In genomic region chr7:1542841-1543747, GRCh38 we compare ENCODE assay signal across 21 cellular contexts. TPM values are rescaled to one million over a fixed set of nuclear protein-coding genes. Genes with fewer than 3 reads are reported as not detected.
DNase-seq lines count a peak whose midpoint lies in the region; ATAC-seq, FAIRE-seq and TF ChIP-seq lines count a peak whose summit lies in the region.
"Had no signal": no experiment of that assay in that cellular context is flagged by ENCODE, and none has a peak within 500 bp of the region (broad histone marks: within the 10 kb centered on the region; RNA-seq: fewer than 3 reads in every experiment).

No MANE protein-coding gene starts in this region.

- POLR2A ChIA-PET in Panc1 (lab: Charles Lee): interaction anchor here (0.5 to 0.6 kb wide), 3 partner anchors 8 to 100 kb away, joined by 4 to 5 read pairs (median 4); no protein-coding TSS in a partner anchor
- POLR2A ChIA-PET in HepG2 (lab: Yijun Ruan, JAX): interaction anchor here (4.8 kb wide), 1 partner anchor 12 kb away, joined by 30 read pairs; the partner anchor contains the start of gene TMEM184A

- no peaks in the 10 kb centered on the region for H4K20me1 ChIP-seq in HepG2 (ENCODE audit: insufficient read depth, low read length)

- 83% methylated on average over 38 of the region's 38 CpGs for WGBS in right cardiac atrium
- 96% methylated on average over 29 of the region's 38 CpGs for WGBS in HepG2 (ENCODE audit: low lambda C conversion rate)

- H3K27ac Mint-ChIP-seq in activated naive CD8-positive, alpha-beta T cell treated with anti-CD3 and anti-CD28 coated beads, Interleukin-2, amount 50 U/mL, for 24 hours: no peak overlapping the region

- TF ChIP-seq POLR2A in HepG2 (IDR thresholded peaks at IDR 0.05; ENCODE audit: insufficient read depth in 1 of 2, low read depth in 2 of 2, low read length in 2 of 2): no peak

- H3K27me3 ChIP-seq in right cardiac atrium (ENCODE audit: control insufficient read depth, insufficient read depth): no peaks in the 10 kb centered on the region
- H3K27me3 ChIP-seq in Panc1 (ENCODE audit: control insufficient read depth, insufficient read depth, low read length): no peaks in the 10 kb centered on the region
- no peaks in the 10 kb centered on the region for H3K27me3 ChIP-seq in HepG2 (ENCODE audit: control insufficient read depth in 1 of 2, insufficient read depth in 2 of 2, low read length in 2 of 2)

- FAIRE-seq in HepG2 (lab: Jason Lieb, UNC) (no peak), urothelium cell line (lab: Jason Lieb, UNC) (peak; percentile 91)
- FAIRE-seq: endometrium, TTC549 had no signal

- H3K36me3 Mint-ChIP-seq in activated naive CD8-positive, alpha-beta T cell treated with anti-CD3 and anti-CD28 coated beads, Interleukin-2, amount 50 U/mL, for 24 hours (ENCODE audit: low read depth): no peaks in the 10 kb centered on the region

- BruUV-seq in Panc1 (replicated peaks; lab: Mats Ljungman, UMichigan) (no TSS peak), HepG2 (replicated peaks; lab: Mats Ljungman, UMichigan) (no TSS peak)

- intact Hi-C loops in right cardiac atrium (cut with DNase I) (no loop called here), Right ventricle myocardium inferior (cut with DNase I) (no loop called here), Panc1 (cut with micrococcal nuclease; ENCODE audit: unreplicated experiment) (no loop called here), HepG2 (cut with micrococcal nuclease; ENCODE audit: unreplicated experiment) (no loop called here)

- H3K4me2 ChIP-seq in HepG2 (ENCODE audit: low read depth, low read length): no peak overlapping the region

- no peak for ATAC-seq in right cardiac atrium
- no peak for ATAC-seq in Right ventricle myocardium inferior
- ATAC-seq in Panc1: no peak
- ATAC-seq in HepG2: no peak
- no peak for ATAC-seq in activated naive CD8-positive, alpha-beta T cell treated with anti-CD3 and anti-CD28 coated beads, Interleukin-2, amount 50 U/mL, for 24 hours
- ATAC-seq in GM19467 (IDR thresholded peaks at IDR 0.05; ENCODE audit: unreplicated experiment): no peak
- ATAC-seq: stimulated activated naive CD8-positive, alpha-beta T cell treated with anti-CD3 and anti-CD28 coated beads, Interleukin-15, amount 100 ng/mL, for 72 hours had no signal

- in situ Hi-C loops in Panc1 (cut with HindIII; ENCODE audit: low pct_unique_long_range_greater_than_20kb, low sequenced_read_pairs): no loop called here
- in situ Hi-C loops in HepG2 (cut with HindIII; ENCODE audit: extremely low pct_ligation_motif_present, low pct_unique_long_range_greater_than_20kb): no loop called here

- H3K79me2 ChIP-seq in HepG2 (ENCODE audit: insufficient read depth, low read length): peaks cover 8% of the 10 kb centered on the region

- no peak overlapping the region for H3K9ac ChIP-seq in HepG2 (ENCODE audit: insufficient read depth, low read depth, low read length)

- TF ChIP-seq EP300 in HepG2 (IDR thresholded peaks at IDR 0.05; ENCODE audit: low read depth in 2 of 2, low read length in 2 of 2): no peak
- no peak for TF ChIP-seq EP300 in HepG2 (CRISPR knock-in tag; IDR thresholded peaks at IDR 0.05; ENCODE audit: borderline replicate concordance)

- H3K4me1 ChIP-seq in right cardiac atrium (ENCODE audit: control insufficient read depth, insufficient read depth, low read length) (no peaks in the 10 kb centered on the region), Panc1 (ENCODE audit: control insufficient read depth, insufficient read depth, low read length) (peaks cover 67% of the 10 kb centered on the region), HepG2 (ENCODE audit: insufficient read depth, low read length) (no peaks in the 10 kb centered on the region)

- CTCF ChIA-PET in Panc1 (lab: Charles Lee): no interaction called here
- CTCF ChIA-PET in HepG2 (lab: Yijun Ruan, JAX; ENCODE audit: low intra/inter-chr PET ratio, low total read pairs): no interaction called here

- no peak for TF ChIP-seq RAD21 in HepG2 (CRISPR knock-in tag; IDR thresholded peaks at IDR 0.05)

- no peaks in the 10 kb centered on the region for H3K9me3 Mint-ChIP-seq in activated naive CD8-positive, alpha-beta T cell treated with anti-CD3 and anti-CD28 coated beads, Interleukin-2, amount 50 U/mL, for 24 hours
- H3K9me3 Mint-ChIP-seq: stimulated activated naive CD8-positive, alpha-beta T cell treated with anti-CD3 and anti-CD28 coated beads, Interleukin-15, amount 100 ng/mL, for 72 hours had no signal

- no peak overlapping the region for H2AFZ ChIP-seq in HepG2 (ENCODE audit: low read length)

- no peak for TF ChIP-seq CTCF in Panc1 (IDR thresholded peaks at IDR 0.05)
- no peak for TF ChIP-seq CTCF in HepG2 (CRISPR knock-in tag; IDR thresholded peaks at IDR 0.05)

- H3K36me3 ChIP-seq in Panc1 (ENCODE audit: control insufficient read depth, insufficient read depth, low read length) (peaks cover 3% of the 10 kb centered on the region; the same call in 1 of the 2 replicates), HepG2 (replicated peaks in 1 of 2; ENCODE audit: control insufficient read depth in 1 of 2, insufficient read depth in 2 of 2, low read length in 2 of 2) (peaks cover 12 to 27% of the 10 kb centered on the region in 2 experiments; a peak in 4 of 5 replicates)

- DNase-seq in right cardiac atrium (peak in 2 of 3 donors; percentile 61 to 72), Right ventricle myocardium inferior (ENCODE audit: missing footprints) (no peak), Panc1 (ENCODE audit: low read depth, low spot score) (no peak), HepG2 (ENCODE audit: low spot score) (no peak), urothelium cell line (ENCODE audit: low spot score) (no peak), NOMO-1 treated with DMSO at 0.1 percent for 48 hours (lab: John Stamatoyannopoulos, UW; ENCODE audit: unreplicated experiment) (no peak)
- DNase-seq in activated naive CD8-positive, alpha-beta T cell treated with anti-CD3 and anti-CD28 coated beads, Interleukin-2, amount 50 U/mL, for 24 hours: no peak
- DNase-seq: activated CD4-positive, alpha-beta T cell treated with anti-CD3 and anti-CD28 coated beads for 48 hours; anterior cingulate cortex; cerebellar nuclear complex; HCEC 1CT; hypothalamus; Kasumi-1; kidney glomerular epithelial cell; NCI-H1092 treated with DMSO at 0.1 percent for 48 hours; NCI-H524 treated with DMSO at 0.1 percent for 48 hours; occipital lobe; stimulated activated naive CD8-positive, alpha-beta T cell treated with anti-CD3 and anti-CD28 coated beads, Interleukin-15, amount 100 ng/mL, for 72 hours had no signal

- H3K9me3 ChIP-seq in right cardiac atrium (ENCODE audit: control insufficient read depth, low read length): no peaks in the 10 kb centered on the region
- no peaks in the 10 kb centered on the region for H3K9me3 ChIP-seq in Panc1 (ENCODE audit: control insufficient read depth, insufficient read depth, low read depth, low read length)
- no peaks in the 10 kb centered on the region for H3K9me3 ChIP-seq in HepG2 (ENCODE audit: low read length)

- no peaks in the 10 kb centered on the region for H3K4me1 Mint-ChIP-seq in activated naive CD8-positive, alpha-beta T cell treated with anti-CD3 and anti-CD28 coated beads, Interleukin-2, amount 50 U/mL, for 24 hours

- H3K4me3 Mint-ChIP-seq in activated naive CD8-positive, alpha-beta T cell treated with anti-CD3 and anti-CD28 coated beads, Interleukin-2, amount 50 U/mL, for 24 hours: no peak overlapping the region
- H3K4me3 Mint-ChIP-seq: stimulated activated naive CD8-positive, alpha-beta T cell treated with anti-CD3 and anti-CD28 coated beads, Interleukin-15, amount 100 ng/mL, for 72 hours had no signal

- no peak overlapping the region for H3K27ac ChIP-seq in right cardiac atrium (ENCODE audit: low read length)
- peak overlapping the region; percentile 78 for H3K27ac ChIP-seq in Panc1 (ENCODE audit: low read length)
- H3K27ac ChIP-seq in HepG2 (ENCODE audit: extremely low read length, insufficient read depth, low read length): no peak overlapping the region

- no peaks in the 10 kb centered on the region for H3K27me3 Mint-ChIP-seq in activated naive CD8-positive, alpha-beta T cell treated with anti-CD3 and anti-CD28 coated beads, Interleukin-2, amount 50 U/mL, for 24 hours
- H3K27me3 Mint-ChIP-seq: stimulated activated naive CD8-positive, alpha-beta T cell treated with anti-CD3 and anti-CD28 coated beads, Interleukin-15, amount 100 ng/mL, for 72 hours had no signal

- no peak overlapping the region for H3K4me3 ChIP-seq in right cardiac atrium (ENCODE audit: low read length)
- H3K4me3 ChIP-seq in Panc1 (ENCODE audit: low read depth in 2 of 2, low read length in 2 of 2): no peak overlapping the region
- H3K4me3 ChIP-seq in HepG2 (replicated peaks in 1 of 3; ENCODE audit: insufficient read depth in 1 of 3, low read depth in 2 of 3, low read length in 3 of 3): no peak overlapping the region

RNA-seq across cellular contexts. Expression of gene MAFK, which starts 12.6 kb away (rescaled TPM):
- 10 to 100 TPM; 43.6 to 69.3 (median 55.9) TPM for total RNA-seq in right cardiac atrium
- 73.8 TPM for polyA plus RNA-seq in right cardiac atrium
- 50.8 TPM for total RNA-seq in Right ventricle myocardium inferior
- 125 TPM for total RNA-seq in Panc1 (2021; ENCODE audit: unreplicated experiment)
- 120 TPM for polyA plus RNA-seq in Panc1 (2012; ENCODE audit: insufficient read length)
- total RNA-seq in HepG2 (2016; rRNA removed; fragmentation: Illumina TruSeq; extraction: Trizol): 9.2 and 10.4 TPM in 2 replicates
- 1.4 and 1.5 TPM in 2 replicates for total RNA-seq in HepG2 (2016; cell fraction: cytosol; rRNA removed; fragmentation: Illumina TruSeq; extraction: Trizol; ENCODE audit: low read depth)
- total RNA-seq in HepG2 (2016; cell fraction: insoluble cytoplasmic fraction; rRNA removed; fragmentation: Illumina TruSeq; extraction: Trizol): 8.1 and 11.1 TPM in 2 replicates
- total RNA-seq in HepG2 (2016; cell fraction: membrane; rRNA removed; fragmentation: Illumina TruSeq; extraction: Trizol): 4.0 and 4.6 TPM in 2 replicates
- 6.5 TPM in 2 replicates for total RNA-seq in HepG2 (2016; cell fraction: nucleus; rRNA removed; fragmentation: Illumina TruSeq; extraction: Trizol)
- polyA plus RNA-seq in HepG2 (2011; rRNA removed): 7.3 and 13.8 TPM in 2 replicates
- polyA plus RNA-seq in HepG2 (2011; cell fraction: cytosol; rRNA removed): 6.2 and 7.3 TPM in 2 replicates
- polyA plus RNA-seq in HepG2 (2011; cell fraction: nucleus; rRNA removed): 63.2 and 72.7 TPM in 2 replicates
- 15.2 and 31.6 TPM in 2 replicates for polyA plus RNA-seq in HepG2 (2012)
- 0.54 and 0.61 TPM in 2 replicates for polyA plus RNA-seq in HepG2 (2016; cell fraction: cytosol; fragmentation: Illumina TruSeq; extraction: Trizol; ENCODE audit: low read depth)
- 6.5 and 8.2 TPM in 2 replicates for polyA plus RNA-seq in HepG2 (2016; cell fraction: insoluble cytoplasmic fraction; fragmentation: Illumina TruSeq; extraction: Trizol; ENCODE audit: low read depth)
- 1.9 TPM in 2 replicates for polyA plus RNA-seq in HepG2 (2016; cell fraction: membrane; fragmentation: Illumina TruSeq; extraction: Trizol; ENCODE audit: low read depth)
- 19.6 and 20.9 TPM in 2 replicates for polyA plus RNA-seq in HepG2 (2016; cell fraction: nucleus; fragmentation: Illumina TruSeq; extraction: Trizol; ENCODE audit: insufficient read depth, low read depth)
- 11.1 and 17.4 TPM in 2 replicates for polyA minus RNA-seq in HepG2 (2011; rRNA and poly(A)+ RNA removed; ENCODE audit: low replicate concordance)
- 12.7 and 12.8 TPM in 2 replicates for polyA minus RNA-seq in HepG2 (2011; cell fraction: cytosol; rRNA and poly(A)+ RNA removed)
- polyA minus RNA-seq in HepG2 (2011; cell fraction: nucleus; rRNA and poly(A)+ RNA removed): 10.8 and 12.7 TPM in 2 replicates

RNA-seq across cellular contexts. Expression of gene TMEM184A, which starts 12.9 kb away (rescaled TPM):
- under 1 TPM in 3 of 4 donors, not detected in 1; 0.26 to 0.62 (median 0.49) TPM for total RNA-seq in right cardiac atrium
- polyA plus RNA-seq in right cardiac atrium: 0.38 TPM
- 0.32 TPM for total RNA-seq in Right ventricle myocardium inferior
- total RNA-seq in Panc1 (2021; ENCODE audit: unreplicated experiment): 9.2 TPM
- 13.7 TPM for polyA plus RNA-seq in Panc1 (2012; ENCODE audit: insufficient read length)
- 3.1 and 9.5 TPM in 2 replicates for total RNA-seq in HepG2 (2016; rRNA removed; fragmentation: Illumina TruSeq; extraction: Trizol)
- 4.3 and 4.6 TPM in 2 replicates for total RNA-seq in HepG2 (2016; cell fraction: cytosol; rRNA removed; fragmentation: Illumina TruSeq; extraction: Trizol; ENCODE audit: low read depth)
- total RNA-seq in HepG2 (2016; cell fraction: insoluble cytoplasmic fraction; rRNA removed; fragmentation: Illumina TruSeq; extraction: Trizol): 3.8 and 10.6 TPM in 2 replicates
- 5.7 and 6.3 TPM in 2 replicates for total RNA-seq in HepG2 (2016; cell fraction: membrane; rRNA removed; fragmentation: Illumina TruSeq; extraction: Trizol)
- 11.4 and 11.7 TPM in 2 replicates for total RNA-seq in HepG2 (2016; cell fraction: nucleus; rRNA removed; fragmentation: Illumina TruSeq; extraction: Trizol)
- 20.4 and 33.1 TPM in 2 replicates for polyA plus RNA-seq in HepG2 (2011; rRNA removed)
- polyA plus RNA-seq in HepG2 (2011; cell fraction: cytosol; rRNA removed): 9.9 and 13.2 TPM in 2 replicates
- 144 and 175 TPM in 2 replicates for polyA plus RNA-seq in HepG2 (2011; cell fraction: nucleus; rRNA removed)
- 8.4 and 10.9 TPM in 2 replicates for polyA plus RNA-seq in HepG2 (2012)
- polyA plus RNA-seq in HepG2 (2016; cell fraction: cytosol; fragmentation: Illumina TruSeq; extraction: Trizol; ENCODE audit: low read depth): 3.6 and 4.0 TPM in 2 replicates
- 4.3 and 5.0 TPM in 2 replicates for polyA plus RNA-seq in HepG2 (2016; cell fraction: insoluble cytoplasmic fraction; fragmentation: Illumina TruSeq; extraction: Trizol; ENCODE audit: low read depth)
- 4.3 and 5.3 TPM in 2 replicates for polyA plus RNA-seq in HepG2 (2016; cell fraction: membrane; fragmentation: Illumina TruSeq; extraction: Trizol; ENCODE audit: low read depth)
- polyA plus RNA-seq in HepG2 (2016; cell fraction: nucleus; fragmentation: Illumina TruSeq; extraction: Trizol; ENCODE audit: insufficient read depth, low read depth): 25.4 and 29.2 TPM in 2 replicates
- 70.5 and 85.2 TPM in 2 replicates for polyA minus RNA-seq in HepG2 (2011; rRNA and poly(A)+ RNA removed; ENCODE audit: low replicate concordance)
- 6.3 and 12.4 TPM in 2 replicates for polyA minus RNA-seq in HepG2 (2011; cell fraction: cytosol; rRNA and poly(A)+ RNA removed)
- 27.6 and 31.7 TPM in 2 replicates for polyA minus RNA-seq in HepG2 (2011; cell fraction: nucleus; rRNA and poly(A)+ RNA removed)
- total RNA-seq: occipital lobe had no signal

RNA-seq across cellular contexts. Expression of gene PSMG3, which starts 26.7 kb away (rescaled TPM):
- total RNA-seq in right cardiac atrium (10 to 100 TPM; 11.6 to 16.2 (median 13.9) TPM), Right ventricle myocardium inferior (13.3 TPM), Panc1 (2021; ENCODE audit: unreplicated experiment) (59.4 TPM), HepG2 (2016; rRNA removed; fragmentation: Illumina TruSeq; extraction: Trizol) (46.7 and 48.4 TPM in 2 replicates)
- polyA plus RNA-seq in right cardiac atrium (27.6 TPM), HepG2 (2011; rRNA removed) (29.3 and 29.6 TPM in 2 replicates)
- 81.5 TPM for polyA plus RNA-seq in Panc1 (2012; ENCODE audit: insufficient read length)
- 83.1 and 98.2 TPM in 2 replicates for total RNA-seq in HepG2 (2016; cell fraction: cytosol; rRNA removed; fragmentation: Illumina TruSeq; extraction: Trizol; ENCODE audit: low read depth)
- total RNA-seq in HepG2 (2016; cell fraction: insoluble cytoplasmic fraction; rRNA removed; fragmentation: Illumina TruSeq; extraction: Trizol): 50.6 and 51.2 TPM in 2 replicates
- 102 and 118 TPM in 2 replicates for total RNA-seq in HepG2 (2016; cell fraction: membrane; rRNA removed; fragmentation: Illumina TruSeq; extraction: Trizol)
- total RNA-seq in HepG2 (2016; cell fraction: nucleus; rRNA removed; fragmentation: Illumina TruSeq; extraction: Trizol): 24.1 and 28.4 TPM in 2 replicates
- 36.1 and 44.9 TPM in 2 replicates for polyA plus RNA-seq in HepG2 (2011; cell fraction: cytosol; rRNA removed)
- 29.2 and 39.8 TPM in 2 replicates for polyA plus RNA-seq in HepG2 (2011; cell fraction: nucleus; rRNA removed)
- polyA plus RNA-seq in HepG2 (2012): 15.8 and 28.3 TPM in 2 replicates
- 72.7 and 106 TPM in 2 replicates for polyA plus RNA-seq in HepG2 (2016; cell fraction: cytosol; fragmentation: Illumina TruSeq; extraction: Trizol; ENCODE audit: low read depth)
- 49.5 and 55.3 TPM in 2 replicates for polyA plus RNA-seq in HepG2 (2016; cell fraction: insoluble cytoplasmic fraction; fragmentation: Illumina TruSeq; extraction: Trizol; ENCODE audit: low read depth)
- 82.6 and 104 TPM in 2 replicates for polyA plus RNA-seq in HepG2 (2016; cell fraction: membrane; fragmentation: Illumina TruSeq; extraction: Trizol; ENCODE audit: low read depth)
- 48.5 and 51.1 TPM in 2 replicates for polyA plus RNA-seq in HepG2 (2016; cell fraction: nucleus; fragmentation: Illumina TruSeq; extraction: Trizol; ENCODE audit: insufficient read depth, low read depth)
- 17.7 and 43.7 TPM in 2 replicates for polyA minus RNA-seq in HepG2 (2011; rRNA and poly(A)+ RNA removed; ENCODE audit: low replicate concordance)
- 8.9 and 9.7 TPM in 2 replicates for polyA minus RNA-seq in HepG2 (2011; cell fraction: cytosol; rRNA and poly(A)+ RNA removed)
- 4.7 and 6.2 TPM in 2 replicates for polyA minus RNA-seq in HepG2 (2011; cell fraction: nucleus; rRNA and poly(A)+ RNA removed)

RNA-seq across cellular contexts. Expression of gene INTS1, which starts 38.9 kb away (rescaled TPM):
- total RNA-seq in right cardiac atrium (10 to 100 TPM; 30.6 to 48.3 (median 46.3) TPM), Right ventricle myocardium inferior (25.8 TPM), Panc1 (2021; ENCODE audit: unreplicated experiment) (173 TPM), HepG2 (2016; rRNA removed; fragmentation: Illumina TruSeq; extraction: Trizol) (17.3 and 29.0 TPM in 2 replicates)
- polyA plus RNA-seq in right cardiac atrium (39.0 TPM), HepG2 (2011; rRNA removed) (13.7 and 18.2 TPM in 2 replicates)
- polyA plus RNA-seq in Panc1 (2012; ENCODE audit: insufficient read length): 196 TPM
- total RNA-seq in HepG2 (2016; cell fraction: cytosol; rRNA removed; fragmentation: Illumina TruSeq; extraction: Trizol; ENCODE audit: low read depth): 5.1 and 5.5 TPM in 2 replicates
- total RNA-seq in HepG2 (2016; cell fraction: insoluble cytoplasmic fraction; rRNA removed; fragmentation: Illumina TruSeq; extraction: Trizol): 10.4 and 29.7 TPM in 2 replicates
- 7.6 and 9.1 TPM in 2 replicates for total RNA-seq in HepG2 (2016; cell fraction: membrane; rRNA removed; fragmentation: Illumina TruSeq; extraction: Trizol)
- 41.5 and 48.7 TPM in 2 replicates for total RNA-seq in HepG2 (2016; cell fraction: nucleus; rRNA removed; fragmentation: Illumina TruSeq; extraction: Trizol)
- 13.7 and 18.1 TPM in 2 replicates for polyA plus RNA-seq in HepG2 (2011; cell fraction: cytosol; rRNA removed)
- polyA plus RNA-seq in HepG2 (2011; cell fraction: nucleus; rRNA removed): 167 and 254 TPM in 2 replicates
- polyA plus RNA-seq in HepG2 (2012): 20.5 and 22.5 TPM in 2 replicates
- polyA plus RNA-seq in HepG2 (2016; cell fraction: cytosol; fragmentation: Illumina TruSeq; extraction: Trizol; ENCODE audit: low read depth): 3.9 and 4.3 TPM in 2 replicates
- 11.9 and 26.2 TPM in 2 replicates for polyA plus RNA-seq in HepG2 (2016; cell fraction: insoluble cytoplasmic fraction; fragmentation: Illumina TruSeq; extraction: Trizol; ENCODE audit: low read depth)
- 6.0 and 6.1 TPM in 2 replicates for polyA plus RNA-seq in HepG2 (2016; cell fraction: membrane; fragmentation: Illumina TruSeq; extraction: Trizol; ENCODE audit: low read depth)
- 118 and 123 TPM in 2 replicates for polyA plus RNA-seq in HepG2 (2016; cell fraction: nucleus; fragmentation: Illumina TruSeq; extraction: Trizol; ENCODE audit: insufficient read depth, low read depth)
- polyA minus RNA-seq in HepG2 (2011; rRNA and poly(A)+ RNA removed; ENCODE audit: low replicate concordance): 33.5 and 55.8 TPM in 2 replicates
- 18.4 and 23.7 TPM in 2 replicates for polyA minus RNA-seq in HepG2 (2011; cell fraction: cytosol; rRNA and poly(A)+ RNA removed)
- polyA minus RNA-seq in HepG2 (2011; cell fraction: nucleus; rRNA and poly(A)+ RNA removed): 25.5 and 29.1 TPM in 2 replicates

Comparison
In these comparisons a context has a peak if more than half of its experiments do, and no peak if none do; other contexts are left out.
1. DNase-seq: peak in right cardiac atrium (2 of 3); none in Right ventricle myocardium inferior (single experiment), Panc1 (single experiment), HepG2 (single experiment), urothelium cell line (single experiment), activated naive CD8-positive, alpha-beta T cell treated with anti-CD3 and anti-CD28 coated beads, Interleukin-2, amount 50 U/mL, for 24 hours (single experiment) and NOMO-1 treated with DMSO at 0.1 percent for 48 hours (single experiment).